Comparison of ENCODE assay signal across 17 cellular contexts in genomic region chrX:46029777-46030176, GRCh38.
A peak's percentile ranks its signal among the peaks of the same experiment; 100 is the strongest.
DNase-seq lines count a peak whose midpoint lies in the region; ATAC-seq, FAIRE-seq and TF ChIP-seq lines count a peak whose summit lies in the region.
"Had no signal": no experiment of that assay in that cellular context is flagged by ENCODE, and none has a peak within 500 bp of the region (broad histone marks: within the 10 kb centered on the region; RNA-seq: fewer than 3 reads in every experiment).

No MANE protein-coding gene starts in this region.

- H3K4me1 ChIP-seq in prostate gland (replicated peaks): no peaks in the 10 kb centered on the region

- peaks cover 0 to 18% of the 10 kb centered on the region in 2 donors for H3K27me3 Mint-ChIP-seq in natural killer cell (ENCODE audit: low read depth in 2 of 2)

- FAIRE-seq in D721Med (lab: Jason Lieb, UNC) (peak; percentile 87), bronchial epithelial cell (lab: Jason Lieb, UNC) (no peak)
- FAIRE-seq: colon had no signal

- H3K27ac Mint-ChIP-seq in natural killer cell: no peak overlapping the region
- H3K27ac Mint-ChIP-seq: activated naive CD4-positive, alpha-beta T cell treated with anti-CD3 and anti-CD28 coated beads, Interleukin-2, amount 50 U/mL, for 72 hours; CD8-positive, alpha-beta T cell; endodermal cell had no signal

- TF ChIP-seq CTCF in D721Med (IDR thresholded peaks at IDR 0.05; ENCODE audit: insufficient read depth, missing control alignments) (no peak), bronchial epithelial cell (IDR thresholded peaks at IDR 0.05; ENCODE audit: insufficient read depth, low read length, severe bottlenecking) (no peak), natural killer cell (IDR thresholded peaks at IDR 0.05) (no peak), prostate gland (IDR thresholded peaks at IDR 0.05) (no peak)

- WGBS in prostate gland: 64% methylated on average over 1 of the region's 1 CpG

- no peaks in the 10 kb centered on the region for H3K4me1 Mint-ChIP-seq in natural killer cell
- H3K4me1 Mint-ChIP-seq: endodermal cell had no signal

- intact Hi-C loops in natural killer cell (cut with micrococcal nuclease): no loop called here
- intact Hi-C loops in prostate gland (cut with DNase I): no loop called here

- no peak for ATAC-seq in HG03565 (IDR thresholded peaks at IDR 0.05; ENCODE audit: unreplicated experiment)
- no peak for ATAC-seq in natural killer cell
- ATAC-seq: activated naive CD4-positive, alpha-beta T cell treated with anti-CD3 and anti-CD28 coated beads, Interleukin-2, amount 50 U/mL, for 72 hours; CD8-positive, alpha-beta T cell had no signal

- H3K36me3 Mint-ChIP-seq in natural killer cell: no peaks in the 10 kb centered on the region
- H3K36me3 Mint-ChIP-seq: activated naive CD4-positive, alpha-beta T cell treated with anti-CD3 and anti-CD28 coated beads, Interleukin-2, amount 50 U/mL, for 72 hours; CD8-positive, alpha-beta T cell had no signal

- no peaks in the 10 kb centered on the region for H3K9me3 Mint-ChIP-seq in natural killer cell
- H3K9me3 Mint-ChIP-seq: CD8-positive, alpha-beta T cell had no signal

- H3K9me3 ChIP-seq in prostate gland: no peaks in the 10 kb centered on the region
- H3K9me3 ChIP-seq: thoracic aorta had no signal

- TF ChIP-seq POLR2A in prostate gland (IDR thresholded peaks at IDR 0.05): no peak

- H3K36me3 ChIP-seq in bronchial epithelial cell (ENCODE audit: control insufficient read depth, insufficient read depth, low read length): no peaks in the 10 kb centered on the region
- H3K36me3 ChIP-seq in prostate gland: no peaks in the 10 kb centered on the region
- H3K36me3 ChIP-seq: thoracic aorta had no signal

- H3K4me3 ChIP-seq in bronchial epithelial cell (ENCODE audit: low read depth, low read length) (no peak overlapping the region), prostate gland (no peak overlapping the region)
- H3K4me3 ChIP-seq: thoracic aorta had no signal

- DNase-seq in D721Med (ENCODE audit: insufficient read length, low spot score): no peak
- peak; percentile 30 for DNase-seq in NCI-H128 (lab: John Stamatoyannopoulos, UW; ENCODE audit: unreplicated experiment)
- peak; percentile 21 for DNase-seq in NCI-H2196 treated with DMSO at 0.1 percent for 48 hours (lab: John Stamatoyannopoulos, UW; ENCODE audit: unreplicated experiment)
- DNase-seq in bronchial epithelial cell (ENCODE audit: low read depth): peak; percentile 56
- DNase-seq in natural killer cell: no peak
- DNase-seq in prostate gland (ENCODE audit: low spot score): no peak
- DNase-seq in activated gamma-delta T cell treated with Interleukin-2 at 50 U/mL for 16 hours: no peak
- DNase-seq: CD8-positive, alpha-beta T cell; endodermal cell; GOT3; head of caudate nucleus; NCI-H2171 treated with DMSO at 0.1 percent for 48 hours; SW 1271 had no signal

- H3K4me3 Mint-ChIP-seq in natural killer cell: no peak overlapping the region
- H3K4me3 Mint-ChIP-seq: CD8-positive, alpha-beta T cell; endodermal cell had no signal

- no peaks in the 10 kb centered on the region for H3K27me3 ChIP-seq in bronchial epithelial cell (ENCODE audit: control insufficient read depth, insufficient read depth, low read length)
- no peaks in the 10 kb centered on the region for H3K27me3 ChIP-seq in prostate gland (replicated peaks; ENCODE audit: insufficient read depth)

- H3K27ac ChIP-seq in prostate gland: no peak overlapping the region
- H3K27ac ChIP-seq: thoracic aorta had no signal

Comparison
In these comparisons a context has a peak if more than half of its experiments do, and no peak if none do; other contexts are left out.
1. DNase-seq: peak in NCI-H128 (single experiment), NCI-H2196 treated with DMSO at 0.1 percent for 48 hours (single experiment) and bronchial epithelial cell (single experiment); none in D721Med (single experiment), natural killer cell (single experiment), prostate gland (single experiment) and activated gamma-delta T cell treated with Interleukin-2 at 50 U/mL for 16 hours (single experiment).